In the genomic region with DNA sequence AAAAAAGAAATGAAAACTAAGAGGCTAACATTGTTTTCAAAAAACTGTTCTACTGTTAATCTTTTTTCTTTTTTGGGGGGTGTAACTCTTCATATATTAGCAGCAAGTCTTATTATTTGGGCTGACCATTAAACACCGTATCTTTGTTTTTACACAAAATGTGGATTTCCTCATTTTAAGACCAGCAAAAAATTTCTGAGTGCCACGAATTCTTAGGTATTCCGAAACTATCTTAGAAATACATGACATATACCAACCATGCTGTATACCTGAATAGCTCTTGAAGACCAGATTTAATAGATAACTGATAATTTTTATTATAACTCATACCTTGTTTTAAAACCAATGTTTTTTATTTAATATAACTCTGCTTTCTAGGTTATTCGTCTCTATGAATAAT, we compare ENCODE assay signal across 9 cellular contexts. TPM values are rescaled to one million over a fixed set of nuclear protein-coding genes. Genes with fewer than 3 reads are reported as not detected.
DNase-seq lines count a peak whose midpoint lies in the region; ATAC-seq and TF ChIP-seq lines count a peak whose summit lies in the region.
"Had no signal": no experiment of that assay in that cellular context is flagged by ENCODE, and none has a peak within 500 bp of the region (broad histone marks: within the 10 kb centered on the region; RNA-seq: fewer than 3 reads in every experiment).

No MANE protein-coding gene starts in this region.

- H3K79me2 ChIP-seq in mammary epithelial cell (ENCODE audit: insufficient read depth, low read length) = peaks cover 49% of the 10 kb centered on the region

- H3K36me3 ChIP-seq in right atrium auricular region (peaks cover 3% of the 10 kb centered on the region), mammary epithelial cell (ENCODE audit: insufficient read depth, low read length) (no peaks in the 10 kb centered on the region), lower lobe of right lung (no peaks in the 10 kb centered on the region), uterus (no peaks in the 10 kb centered on the region)

- CTCF ChIA-PET in mammary epithelial cell (lab: Charles Lee; ENCODE audit: low non-redundant PET) = no interaction called here

- H3K27ac ChIP-seq in right atrium auricular region (peak overlapping the region; percentile 92 to 96), mammary epithelial cell (ENCODE audit: insufficient read depth, low read depth, low read length) (peak overlapping the region; percentile 88), lower lobe of right lung (peak overlapping the region; percentile 70), uterus (peak overlapping the region; percentile 90)

- no peak for DNase-seq in right atrium auricular region (ENCODE audit: low spot score)
- DNase-seq in cardiac septum (ENCODE audit: low spot score) = no peak
- DNase-seq in mammary epithelial cell = no peak
- no peak for DNase-seq in lower lobe of right lung
- DNase-seq in uterus = no peak
- no peak for DNase-seq in GM20000 (ENCODE audit: low spot score)
- no peak for DNase-seq in ACHN
- no peak for DNase-seq in stimulated activated CD4-positive, alpha-beta T cell treated with anti-CD3 and anti-CD28 coated beads, Interleukin-12 subunit alpha, Interleukin-12 subunit beta, amount 100 ng/mL, for 4 hours
- DNase-seq: NCI-H187 treated with DMSO at 0.1 percent for 48 hours had no signal

- TF ChIP-seq CTCF in right atrium auricular region (IDR thresholded peaks at IDR 0.05) (no peak), mammary epithelial cell (conservative IDR thresholded peaks at IDR 0.05 in 1 of 2, IDR thresholded peaks at IDR 0.05 in 1 of 2; ENCODE audit: extremely low read depth in 1 of 2, insufficient read depth in 1 of 2, low read depth in 1 of 2, low read length in 2 of 2) (no peak), lower lobe of right lung (IDR thresholded peaks at IDR 0.05) (no peak), uterus (IDR thresholded peaks at IDR 0.05) (no peak), GM20000 (IDR thresholded peaks at IDR 0.05; ENCODE audit: extremely low read depth, missing control alignments) (no peak)

- intact Hi-C loops in cardiac septum (cut with DNase I) (no loop called here), mammary epithelial cell (cut with micrococcal nuclease) (no loop called here), lower lobe of right lung (cut with DNase I) (no loop called here), uterus (cut with DNase I; ENCODE audit: low total_unique reads) (no loop called here)

- H3K9ac ChIP-seq in mammary epithelial cell (ENCODE audit: insufficient read depth, low read length) = peak overlapping the region; percentile 91

- TF ChIP-seq POLR2A in uterus (IDR thresholded peaks at IDR 0.05) = no peak

- H3K4me1 ChIP-seq in right atrium auricular region (peaks cover 0 to 41% of the 10 kb centered on the region in 2 donors), mammary epithelial cell (ENCODE audit: insufficient read depth, low read length) (peaks cover 18% of the 10 kb centered on the region), lower lobe of right lung (peaks cover 22% of the 10 kb centered on the region), uterus (no peaks in the 10 kb centered on the region)

- peak overlapping the region; percentile 74 to 88 for H3K4me3 ChIP-seq in right atrium auricular region
- H3K4me3 ChIP-seq in mammary epithelial cell (replicated peaks in 1 of 3; ENCODE audit: insufficient read depth in 1 of 3, low read depth in 2 of 3, low read length in 3 of 3) = peak overlapping the region; percentile 61 to 83 (median 82)
- H3K4me3 ChIP-seq in lower lobe of right lung = peak overlapping the region; percentile 82
- peak overlapping the region; percentile 61 to 81 for H3K4me3 ChIP-seq in uterus

- BruUV-seq in mammary epithelial cell (replicated peaks; lab: Mats Ljungman, UMichigan) = no TSS peak

- H2AFZ ChIP-seq in mammary epithelial cell (ENCODE audit: low read depth, low read length) = peak overlapping the region; percentile 90

- no peaks in the 10 kb centered on the region for H4K20me1 ChIP-seq in mammary epithelial cell (ENCODE audit: insufficient read depth, low read length)

- dilution Hi-C loops in mammary epithelial cell (cut with HindIII; ENCODE audit: low sequenced_read_pairs) = loop anchor here (25.0 kb wide), 1 partner anchor 462 kb away; no protein-coding TSS in a partner anchor

- H3K27me3 ChIP-seq in right atrium auricular region (no peaks in the 10 kb centered on the region), mammary epithelial cell (ENCODE audit: insufficient read depth, low read length) (no peaks in the 10 kb centered on the region), lower lobe of right lung (ENCODE audit: low read depth) (no peaks in the 10 kb centered on the region), uterus (no peaks in the 10 kb centered on the region)

- in situ Hi-C loops in mammary epithelial cell (cut with MboI; ENCODE audit: low sequenced_read_pairs in 2 of 2) = no loop called here
- in situ Hi-C loops in ACHN (cut with HindIII; ENCODE audit: low pct_ligation_motif_present, low pct_unique_long_range_greater_than_20kb, low sequenced_read_pairs) = no loop called here

- no peak for ATAC-seq in lower lobe of right lung

- WGBS in mammary epithelial cell (ENCODE audit: low coverage, missing lambda C conversion rate) = 0% methylated on average over 4 of the region's 4 CpGs

- H3K4me2 ChIP-seq in mammary epithelial cell (ENCODE audit: insufficient read depth, low read depth, low read length) = peak overlapping the region; percentile 70

- no peaks in the 10 kb centered on the region for H3K9me3 ChIP-seq in right atrium auricular region
- no peaks in the 10 kb centered on the region for H3K9me3 ChIP-seq in mammary epithelial cell (replicated peaks; ENCODE audit: insufficient read depth, low read length)
- H3K9me3 ChIP-seq in lower lobe of right lung = no peaks in the 10 kb centered on the region
- no peaks in the 10 kb centered on the region for H3K9me3 ChIP-seq in uterus

RNA-seq across cellular contexts. Expression of a gene that starts 0.6 kb away (rescaled TPM):
- total RNA-seq in right atrium auricular region (10 to 100 TPM; 13.6 to 14.6 TPM), cardiac septum (13.5 TPM), mammary epithelial cell (10 to 100 TPM; 18.1 to 29.0 TPM), lower lobe of right lung (16.4 TPM), uterus (10 to 100 TPM in 3 of 4 donors, 1 to 10 TPM in 1; 10.0 to 54.1 (median 31.0) TPM)
- polyA plus RNA-seq in mammary epithelial cell = 2.5 TPM
- 23.9 TPM for polyA minus RNA-seq in mammary epithelial cell

RNA-seq across cellular contexts. Expression of a gene that starts 1.3 kb away (rescaled TPM):
- 10 to 100 TPM; 29.8 to 34.5 TPM for total RNA-seq in right atrium auricular region
- total RNA-seq in cardiac septum = 20.9 TPM
- total RNA-seq in mammary epithelial cell = 10 to 100 TPM; 22.5 to 27.3 TPM
- 23.7 TPM for polyA plus RNA-seq in mammary epithelial cell
- polyA minus RNA-seq in mammary epithelial cell = 10.1 TPM
- 23.8 TPM for total RNA-seq in lower lobe of right lung
- total RNA-seq in uterus = 10 to 100 TPM; 28.8 to 50.3 (median 35.5) TPM
